In genomic region chr17:82120148-82120547, GRCh38 we compare ENCODE assay signal across 1 cellular context.
TF ChIP-seq lines count a peak whose summit lies in the region.

No MANE protein-coding gene starts in this region.

TF ChIP-seq in K562, 482 proteins besides CTCF, POLR2A, EP300 and RAD21:
- TF ChIP-seq ZKSCAN3 (CRISPR knock-in tag; IDR thresholded peaks at IDR 0.05): no peak
- TF ChIP-seq, protein P1, sequence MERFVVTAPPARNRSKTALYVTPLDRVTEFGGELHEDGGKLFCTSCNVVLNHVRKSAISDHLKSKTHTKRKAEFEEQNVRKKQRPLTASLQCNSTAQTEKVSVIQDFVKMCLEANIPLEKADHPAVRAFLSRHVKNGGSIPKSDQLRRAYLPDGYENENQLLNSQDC (CRISPR knock-in tag; IDR thresholded peaks at IDR 0.05): no peak
- TF ChIP-seq, protein P2, sequence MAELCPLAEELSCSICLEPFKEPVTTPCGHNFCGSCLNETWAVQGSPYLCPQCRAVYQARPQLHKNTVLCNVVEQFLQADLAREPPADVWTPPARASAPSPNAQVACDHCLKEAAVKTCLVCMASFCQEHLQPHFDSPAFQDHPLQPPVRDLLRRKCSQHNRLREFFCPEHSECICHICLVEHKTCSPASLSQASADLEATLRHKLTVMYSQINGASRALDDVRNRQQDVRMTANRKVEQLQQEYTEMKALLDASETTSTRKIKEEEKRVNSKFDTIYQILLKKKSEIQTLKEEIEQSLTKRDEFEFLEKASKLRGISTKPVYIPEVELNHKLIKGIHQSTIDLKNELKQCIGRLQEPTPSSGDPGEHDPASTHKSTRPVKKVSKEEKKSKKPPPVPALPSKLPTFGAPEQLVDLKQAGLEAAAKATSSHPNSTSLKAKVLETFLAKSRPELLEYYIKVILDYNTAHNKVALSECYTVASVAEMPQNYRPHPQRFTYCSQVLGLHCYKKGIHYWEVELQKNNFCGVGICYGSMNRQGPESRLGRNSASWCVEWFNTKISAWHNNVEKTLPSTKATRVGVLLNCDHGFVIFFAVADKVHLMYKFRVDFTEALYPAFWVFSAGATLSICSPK (IDR thresholded peaks at IDR 0.05; ENCODE audit: borderline replicate concordance): no peak
- TF ChIP-seq ZFPM2 (CRISPR knock-in tag; IDR thresholded peaks at IDR 0.05): no peak
- TF ChIP-seq ZNF444 (CRISPR knock-in tag; IDR thresholded peaks at IDR 0.05): no peak
- TF ChIP-seq MEF2A (IDR thresholded peaks at IDR 0.05; ENCODE audit: control insufficient read depth, low read depth, low read length): no peak
- TF ChIP-seq ZNF592 (IDR thresholded peaks at IDR 0.05): 0 out of 2 replicates have a peak, but pooled peaks have one; percentile 29
- TF ChIP-seq CHAMP1 (IDR thresholded peaks at IDR 0.05): no peak
- TF ChIP-seq DMBX1 (CRISPR knock-in tag; IDR thresholded peaks at IDR 0.05; ENCODE audit: borderline replicate concordance): no peak
- TF ChIP-seq, protein P3, sequence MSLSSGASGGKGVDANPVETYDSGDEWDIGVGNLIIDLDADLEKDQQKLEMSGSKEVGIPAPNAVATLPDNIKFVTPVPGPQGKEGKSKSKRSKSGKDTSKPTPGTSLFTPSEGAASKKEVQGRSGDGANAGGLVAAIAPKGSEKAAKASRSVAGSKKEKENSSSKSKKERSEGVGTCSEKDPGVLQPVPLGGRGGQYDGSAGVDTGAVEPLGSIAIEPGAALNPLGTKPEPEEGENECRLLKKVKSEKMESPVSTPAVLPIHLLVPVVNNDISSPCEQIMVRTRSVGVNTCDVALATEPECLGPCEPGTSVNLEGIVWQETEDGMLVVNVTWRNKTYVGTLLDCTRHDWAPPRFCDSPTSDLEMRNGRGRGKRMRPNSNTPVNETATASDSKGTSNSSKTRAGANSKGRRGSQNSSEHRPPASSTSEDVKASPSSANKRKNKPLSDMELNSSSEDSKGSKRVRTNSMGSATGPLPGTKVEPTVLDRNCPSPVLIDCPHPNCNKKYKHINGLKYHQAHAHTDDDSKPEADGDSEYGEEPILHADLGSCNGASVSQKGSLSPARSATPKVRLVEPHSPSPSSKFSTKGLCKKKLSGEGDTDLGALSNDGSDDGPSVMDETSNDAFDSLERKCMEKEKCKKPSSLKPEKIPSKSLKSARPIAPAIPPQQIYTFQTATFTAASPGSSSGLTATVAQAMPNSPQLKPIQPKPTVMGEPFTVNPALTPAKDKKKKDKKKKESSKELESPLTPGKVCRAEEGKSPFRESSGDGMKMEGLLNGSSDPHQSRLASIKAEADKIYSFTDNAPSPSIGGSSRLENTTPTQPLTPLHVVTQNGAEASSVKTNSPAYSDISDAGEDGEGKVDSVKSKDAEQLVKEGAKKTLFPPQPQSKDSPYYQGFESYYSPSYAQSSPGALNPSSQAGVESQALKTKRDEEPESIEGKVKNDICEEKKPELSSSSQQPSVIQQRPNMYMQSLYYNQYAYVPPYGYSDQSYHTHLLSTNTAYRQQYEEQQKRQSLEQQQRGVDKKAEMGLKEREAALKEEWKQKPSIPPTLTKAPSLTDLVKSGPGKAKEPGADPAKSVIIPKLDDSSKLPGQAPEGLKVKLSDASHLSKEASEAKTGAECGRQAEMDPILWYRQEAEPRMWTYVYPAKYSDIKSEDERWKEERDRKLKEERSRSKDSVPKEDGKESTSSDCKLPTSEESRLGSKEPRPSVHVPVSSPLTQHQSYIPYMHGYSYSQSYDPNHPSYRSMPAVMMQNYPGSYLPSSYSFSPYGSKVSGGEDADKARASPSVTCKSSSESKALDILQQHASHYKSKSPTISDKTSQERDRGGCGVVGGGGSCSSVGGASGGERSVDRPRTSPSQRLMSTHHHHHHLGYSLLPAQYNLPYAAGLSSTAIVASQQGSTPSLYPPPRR (CRISPR knock-in tag; IDR thresholded peaks at IDR 0.05; ENCODE audit: borderline replicate concordance): no peak
- no peak for TF ChIP-seq HINFP (tag; conservative IDR thresholded peaks at IDR 0.05; ENCODE audit: low read depth)
- TF ChIP-seq NFATC3 (IDR thresholded peaks at IDR 0.05): no peak
- TF ChIP-seq FOSL1 (tag; conservative IDR thresholded peaks at IDR 0.05): no peak
- TF ChIP-seq WHSC1 (IDR thresholded peaks at IDR 0.05; ENCODE audit: low read length): no peak
- peak; percentile 69 for TF ChIP-seq EGR1 (conservative IDR thresholded peaks at IDR 0.05)
- TF ChIP-seq SMAD2 (IDR thresholded peaks at IDR 0.05; ENCODE audit: low read depth, low read length): no peak
- TF ChIP-seq C11orf30 (IDR thresholded peaks at IDR 0.05; ENCODE audit: low read depth): peak; percentile 39; the same call in 1 of the 2 replicates
- TF ChIP-seq MYC (IDR thresholded peaks at IDR 0.05; ENCODE audit: low read depth, low read length): no peak
- no peak for TF ChIP-seq MYC (CRISPR knock-in tag; IDR thresholded peaks at IDR 0.05; ENCODE audit: borderline replicate concordance, low read depth)
- TF ChIP-seq NCOA4 (IDR thresholded peaks at IDR 0.05; ENCODE audit: partially characterized antibody): no peak
- no peak for TF ChIP-seq MBD2 (IDR thresholded peaks at IDR 0.05; ENCODE audit: borderline replicate concordance, low read depth)
- peak; percentile 52; the same call in 1 of the 2 replicates for TF ChIP-seq ZNF316 (IDR thresholded peaks at IDR 0.05)
- TF ChIP-seq ZNF174 (CRISPR knock-in tag; IDR thresholded peaks at IDR 0.05): no peak
- no peak for TF ChIP-seq TBP (optimal IDR thresholded peaks at IDR 0.05; ENCODE audit: low read depth, low read length)
- peak; percentile 72; the same call in 1 of the 2 replicates for TF ChIP-seq NFE2 (IDR thresholded peaks at IDR 0.05; ENCODE audit: low read depth)
- no peak for TF ChIP-seq ZNF253 (CRISPR knock-in tag; conservative IDR thresholded peaks at IDR 0.05)
- TF ChIP-seq ZNF384 (IDR thresholded peaks at IDR 0.05; ENCODE audit: low read depth, low read length): no peak
- TF ChIP-seq NFIC (IDR thresholded peaks at IDR 0.05): peak; percentile 41
- no peak for TF ChIP-seq FOS (IDR thresholded peaks at IDR 0.05; ENCODE audit: extremely low read depth, insufficient read length)
- no peak for TF ChIP-seq ZNF75A (CRISPR knock-in tag; IDR thresholded peaks at IDR 0.05)
- TF ChIP-seq ZBED1 (IDR thresholded peaks at IDR 0.05): no peak
- 0 out of 2 replicates have a peak, but pooled peaks have one; percentile 10 for TF ChIP-seq MAFK (IDR thresholded peaks at IDR 0.05; ENCODE audit: low read length)
- TF ChIP-seq LEF1 (IDR thresholded peaks at IDR 0.05): no peak
- TF ChIP-seq ZC3H8 (IDR thresholded peaks at IDR 0.05): no peak
- TF ChIP-seq, protein P4, sequence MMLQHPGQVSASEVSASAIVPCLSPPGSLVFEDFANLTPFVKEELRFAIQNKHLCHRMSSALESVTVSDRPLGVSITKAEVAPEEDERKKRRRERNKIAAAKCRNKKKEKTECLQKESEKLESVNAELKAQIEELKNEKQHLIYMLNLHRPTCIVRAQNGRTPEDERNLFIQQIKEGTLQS (IDR thresholded peaks at IDR 0.05): no peak
- TF ChIP-seq, protein P4 (CRISPR knock-in tag; conservative IDR thresholded peaks at IDR 0.05): no peak
- no peak for TF ChIP-seq HDAC2 (IDR thresholded peaks at IDR 0.05)
TF ChIP-seq in K562: peak in this region for 7.
